32 cellular contexts compared by ENCODE assay signal in genomic region chr4:125749354-125749753, GRCh38.
"Had no signal": no experiment of that assay in that cellular context is flagged by ENCODE, and none has a peak within 500 bp of the region (broad histone marks: within the 10 kb centered on the region; RNA-seq: fewer than 3 reads in every experiment).

No MANE protein-coding gene starts in this region.

- H3K36me3 ChIP-seq: left lung, lower lobe of right lung, pancreas, prostate gland, stomach, thyroid gland, transverse colon, upper lobe of right lung had no signal

- H3K27me3 Mint-ChIP-seq: naive thymus-derived CD8-positive, alpha-beta T cell; stimulated activated naive B cell treated with anti-CD40 and anti-IgM and Interleukin-4, amounts not matched to agents 10 μg/mL and 1 μg/mL and 100 μg/mL, for 72 hours had no signal

- H3K9me3 ChIP-seq: lower lobe of right lung, pancreas, prostate gland, testis, thyroid gland, transverse colon, upper lobe of right lung had no signal

- H3K4me3 ChIP-seq: left lung, lower lobe of right lung, pancreas, prostate gland, skin epidermis, stomach, testis, thyroid gland, transverse colon, upper lobe of right lung had no signal

- H3K27ac ChIP-seq: left lung, lower lobe of right lung, pancreas, prostate gland, skin epidermis, stomach, testis, thyroid gland, transverse colon, upper lobe of right lung had no signal

- ATAC-seq: left colon; left lung; lower lobe of right lung; naive thymus-derived CD8-positive, alpha-beta T cell; pancreas; right cardiac atrium; sciatic nerve; stimulated activated naive B cell treated with anti-CD40 and anti-IgM and Interleukin-4, amounts not matched to agents 10 μg/mL and 1 μg/mL and 100 μg/mL, for 72 hours; stimulated activated naive CD8-positive, alpha-beta T cell treated with anti-CD3 and anti-CD28 coated beads, Interleukin-15, Interleukin-2, amounts not matched to agents 100 U/mL and 50 U/mL, for 24 hours; upper lobe of right lung had no signal

- DNase-seq: hypothalamus; immature natural killer cell; kidney; left colon; left lung; lower lobe of right lung; mammary epithelial cell; mesenchymal stem cell; naive thymus-derived CD8-positive, alpha-beta T cell; nucleus accumbens; pancreas; posterior cingulate gyrus; retina; right cardiac atrium; stimulated activated CD4-positive, alpha-beta T cell treated with anti-CD3 and anti-CD28 coated beads, Interleukin-12 subunit alpha, Interleukin-12 subunit beta, amount 100 ng/mL, for 4 hours; stimulated activated CD4-positive, alpha-beta T cell treated with anti-CD3 and anti-CD28 coated beads, Interleukin-15, amount 100 ng/mL, for 24 hours; stimulated activated CD4-positive, alpha-beta T cell treated with anti-CD3 and anti-CD28 coated beads, Interleukin-2, amount 100 ng/mL, for 24 hours; stimulated activated CD4-positive, alpha-beta T cell treated with anti-CD3 and anti-CD28 coated beads, Interleukin-4, amount 100 ng/mL, for 1 hour; stimulated activated naive B cell treated with anti-CD40 and anti-IgM and Interleukin-4, amounts not matched to agents 10 μg/mL and 1 μg/mL and 100 μg/mL, for 72 hours; stimulated activated naive CD8-positive, alpha-beta T cell treated with anti-CD3 and anti-CD28 coated beads, Interleukin-15, Interleukin-2, amounts not matched to agents 100 U/mL and 50 U/mL, for 24 hours; stomach; testis; thyroid gland; transverse colon; upper lobe of right lung had no signal

- H3K4me1 Mint-ChIP-seq: immature natural killer cell; naive thymus-derived CD8-positive, alpha-beta T cell; nephron; stimulated activated naive B cell treated with anti-CD40 and anti-IgM and Interleukin-4, amounts not matched to agents 10 μg/mL and 1 μg/mL and 100 μg/mL, for 72 hours had no signal

- H3K27me3 ChIP-seq: left lung, stomach, testis, thyroid gland, transverse colon, upper lobe of right lung had no signal

- H3K36me3 Mint-ChIP-seq: immature natural killer cell; naive thymus-derived CD8-positive, alpha-beta T cell; stimulated activated naive B cell treated with anti-CD40 and anti-IgM and Interleukin-4, amounts not matched to agents 10 μg/mL and 1 μg/mL and 100 μg/mL, for 72 hours had no signal

- FAIRE-seq: islet of Langerhans, kidney, pancreas, urothelium cell line had no signal

- H3K4me1 ChIP-seq: left lung, lower lobe of right lung, pancreas, prostate gland, stomach, testis, thyroid gland, transverse colon, upper lobe of right lung had no signal

- H3K4me3 Mint-ChIP-seq: immature natural killer cell; naive thymus-derived CD8-positive, alpha-beta T cell; nephron; neural crest cell; stimulated activated naive B cell treated with anti-CD40 and anti-IgM and Interleukin-4, amounts not matched to agents 10 μg/mL and 1 μg/mL and 100 μg/mL, for 72 hours had no signal

- H3K27ac Mint-ChIP-seq: immature natural killer cell; naive thymus-derived CD8-positive, alpha-beta T cell; nephron; stimulated activated naive B cell treated with anti-CD40 and anti-IgM and Interleukin-4, amounts not matched to agents 10 μg/mL and 1 μg/mL and 100 μg/mL, for 72 hours had no signal
